In genomic region chr19:2193807-2194206, GRCh38 we compare ENCODE assay signal across 22 cellular contexts. TPM values are rescaled to one million over a fixed set of nuclear protein-coding genes. Genes with fewer than 3 reads are reported as not detected.
"Had no signal": no experiment of that assay in that cellular context is flagged by ENCODE, and none has a peak within 500 bp of the region (broad histone marks: within the 10 kb centered on the region; RNA-seq: fewer than 3 reads in every experiment).

No MANE protein-coding gene starts in this region.

- ATAC-seq: HepG2 had no signal

- H3K4me3 ChIP-seq: SJSA1, SK-N-MC had no signal

- FAIRE-seq: HepG2, RCC 7860 had no signal

- H3K9ac ChIP-seq: KMS-11 had no signal

- H3K27ac ChIP-seq: KMS-11, SJSA1, SK-N-MC had no signal

- DNase-seq: IMR-90, Kasumi-1, MM.1S, NCI-H1092 treated with DMSO at 0.1 percent for 48 hours, NCI-H1436, NCI-H187, NCI-H2029, NCI-H2081 treated with DMSO at 0.1 percent for 48 hours, NCI-H226, NCI-H446, NCI-H510A, NCI-H524 treated with DMSO at 0.1 percent for 48 hours, NCI-H69, NCI-H774, Right ventricle myocardium superior, RPMI8226, SIG-M5 had no signal

- H3K4me2 ChIP-seq: KMS-11 had no signal

- H3K9me3 ChIP-seq: SJSA1 had no signal

- H3K27me3 ChIP-seq: SJSA1 had no signal

- H3K4me1 ChIP-seq: SJSA1 had no signal

RNA-seq across cellular contexts. Expression of gene AMH, which starts 55.3 kb away (rescaled TPM):
- total RNA-seq: IMR-90 had no signal
